In genomic region chr5:91281409-91281808, GRCh38 we compare ENCODE assay signal across 8 cellular contexts.
DNase-seq lines count a peak whose midpoint lies in the region; ATAC-seq, FAIRE-seq and TF ChIP-seq lines count a peak whose summit lies in the region.

No MANE protein-coding gene starts in this region.

- no peaks in the 10 kb centered on the region for H3K36me3 ChIP-seq in hepatocyte (replicated peaks; ENCODE audit: insufficient read depth, low read depth)

- CTCF ChIA-PET in activated B cell treated with CpG ODN at 0.5 μM for 24 hours (lab: Charles Lee) = interaction anchor here (1.8 to 3.1 kb wide), 2 partner anchors 30 to 104 kb away, joined by 4 to 12 read pairs; no protein-coding TSS in a partner anchor

- H3K27ac ChIP-seq in hepatocyte (peak overlapping the region; percentile 65), substantia nigra (ENCODE audit: low read depth, low read length, poor library complexity, severe bottlenecking) (peak overlapping the region; percentile 30)

- peaks cover 9% of the 10 kb centered on the region for H3K36me3 Mint-ChIP-seq in activated CD4-positive, alpha-beta T cell treated with anti-CD3 and anti-CD28 coated beads, Interleukin-2, amount 10 ng/mL, durations not matched to agents 24 days and 14 days (ENCODE audit: low read depth)
- H3K36me3 Mint-ChIP-seq in activated B cell treated with CpG ODN at 0.5 μM for 24 hours (ENCODE audit: low read depth) = no peaks in the 10 kb centered on the region

- H3K4me3 ChIP-seq in hepatocyte = no peak overlapping the region

- peak overlapping the region; percentile 85 for H3K4me3 Mint-ChIP-seq in activated CD4-positive, alpha-beta T cell treated with anti-CD3 and anti-CD28 coated beads, Interleukin-2, amount 10 ng/mL, durations not matched to agents 24 days and 14 days
- peak overlapping the region; percentile 81 for H3K4me3 Mint-ChIP-seq in activated B cell treated with CpG ODN at 0.5 μM for 24 hours

- H3K27ac Mint-ChIP-seq in activated CD4-positive, alpha-beta T cell treated with anti-CD3 and anti-CD28 coated beads, Interleukin-2, amount 10 ng/mL, durations not matched to agents 24 days and 14 days = peak overlapping the region; percentile 92
- H3K27ac Mint-ChIP-seq in activated B cell treated with CpG ODN at 0.5 μM for 24 hours = peak overlapping the region; percentile 81

- no peak overlapping the region for H3K4me2 ChIP-seq in hepatocyte

- no peaks in the 10 kb centered on the region for H3K9me2 ChIP-seq in hepatocyte (replicated peaks; ENCODE audit: insufficient read depth)

- FAIRE-seq in urothelium cell line (lab: Jason Lieb, UNC) = no peak

- peaks cover 30% of the 10 kb centered on the region for H3K4me1 Mint-ChIP-seq in activated CD4-positive, alpha-beta T cell treated with anti-CD3 and anti-CD28 coated beads, Interleukin-2, amount 10 ng/mL, durations not matched to agents 24 days and 14 days
- peaks cover 21% of the 10 kb centered on the region for H3K4me1 Mint-ChIP-seq in activated B cell treated with CpG ODN at 0.5 μM for 24 hours

- no peaks in the 10 kb centered on the region for H3K79me2 ChIP-seq in hepatocyte

- POLR2A ChIA-PET in activated B cell treated with CpG ODN at 0.5 μM for 24 hours (lab: Charles Lee) = interaction anchor here (0.9 to 4.7 kb wide), 6 partner anchors 9 to 101 kb away, joined by 3 to 194 read pairs (median 4); partner anchors contain the start of gene ARRDC3

- no peaks in the 10 kb centered on the region for H3K4me1 ChIP-seq in hepatocyte (ENCODE audit: insufficient read depth)

- TF ChIP-seq CTCF in activated B cell treated with CpG ODN at 0.5 μM for 24 hours (IDR thresholded peaks at IDR 0.05) (no peak), hepatocyte (IDR thresholded peaks at IDR 0.05; ENCODE audit: poor library complexity) (no peak)

- peaks cover 12% of the 10 kb centered on the region for H3K9me3 Mint-ChIP-seq in activated CD4-positive, alpha-beta T cell treated with anti-CD3 and anti-CD28 coated beads, Interleukin-2, amount 10 ng/mL, durations not matched to agents 24 days and 14 days
- peaks cover 4% of the 10 kb centered on the region for H3K9me3 Mint-ChIP-seq in activated B cell treated with CpG ODN at 0.5 μM for 24 hours

- H3K9me3 ChIP-seq in hepatocyte (ENCODE audit: low read depth) = no peaks in the 10 kb centered on the region

- no peak overlapping the region for H2AFZ ChIP-seq in hepatocyte

- WGBS in hepatocyte (ENCODE audit: low lambda C conversion rate, missing lambda C conversion rate) = 57% methylated on average over 5 of the region's 5 CpGs

- H3K27me3 Mint-ChIP-seq in activated CD4-positive, alpha-beta T cell treated with anti-CD3 and anti-CD28 coated beads, Interleukin-2, amount 10 ng/mL, durations not matched to agents 24 days and 14 days = peaks cover 2% of the 10 kb centered on the region
- peaks cover 1% of the 10 kb centered on the region for H3K27me3 Mint-ChIP-seq in activated B cell treated with CpG ODN at 0.5 μM for 24 hours

- intact Hi-C loops in activated CD4-positive, alpha-beta T cell treated with anti-CD3 and anti-CD28 coated beads, Interleukin-2, amount 10 ng/mL, durations not matched to agents 24 days and 14 days (cut with micrococcal nuclease) = loop anchor here (1.0 to 2.0 kb wide), 2 partner anchors 30 to 119 kb away; no protein-coding TSS in a partner anchor
- intact Hi-C loops in activated B cell treated with CpG ODN at 0.5 μM for 24 hours (cut with micrococcal nuclease) = loop anchor here (2.0 kb wide), 2 partner anchors 55 to 79 kb away; no protein-coding TSS in a partner anchor

- no peaks in the 10 kb centered on the region for H4K20me1 ChIP-seq in hepatocyte (ENCODE audit: insufficient read depth, poor library complexity, severe bottlenecking)

- ATAC-seq in activated B cell treated with CpG ODN at 0.5 μM for 24 hours (ENCODE audit: low read depth) = no peak
- ATAC-seq in GM18909 (IDR thresholded peaks at IDR 0.05; ENCODE audit: poor library complexity, unreplicated experiment) = no peak
- no peak for ATAC-seq in GM21723 (IDR thresholded peaks at IDR 0.05; ENCODE audit: unreplicated experiment)

- no peak for DNase-seq in activated CD4-positive, alpha-beta T cell treated with anti-CD3 and anti-CD28 coated beads, Interleukin-2, amount 10 ng/mL, durations not matched to agents 24 days and 14 days
- DNase-seq in activated CD4-positive, alpha-beta T cell treated with anti-CD3 and anti-CD28 coated beads for 48 hours = no peak
- DNase-seq in activated B cell treated with CpG ODN at 0.5 μM for 24 hours (no peak), hepatocyte (ENCODE audit: low spot score) (no peak), substantia nigra (lab: John Stamatoyannopoulos, UW) (peak in 1 of 49 donors; percentile 17), urothelium cell line (ENCODE audit: low spot score) (no peak)

- H3K27me3 ChIP-seq in hepatocyte = no peaks in the 10 kb centered on the region
